8 cellular contexts compared by ENCODE assay signal in the genomic region with DNA sequence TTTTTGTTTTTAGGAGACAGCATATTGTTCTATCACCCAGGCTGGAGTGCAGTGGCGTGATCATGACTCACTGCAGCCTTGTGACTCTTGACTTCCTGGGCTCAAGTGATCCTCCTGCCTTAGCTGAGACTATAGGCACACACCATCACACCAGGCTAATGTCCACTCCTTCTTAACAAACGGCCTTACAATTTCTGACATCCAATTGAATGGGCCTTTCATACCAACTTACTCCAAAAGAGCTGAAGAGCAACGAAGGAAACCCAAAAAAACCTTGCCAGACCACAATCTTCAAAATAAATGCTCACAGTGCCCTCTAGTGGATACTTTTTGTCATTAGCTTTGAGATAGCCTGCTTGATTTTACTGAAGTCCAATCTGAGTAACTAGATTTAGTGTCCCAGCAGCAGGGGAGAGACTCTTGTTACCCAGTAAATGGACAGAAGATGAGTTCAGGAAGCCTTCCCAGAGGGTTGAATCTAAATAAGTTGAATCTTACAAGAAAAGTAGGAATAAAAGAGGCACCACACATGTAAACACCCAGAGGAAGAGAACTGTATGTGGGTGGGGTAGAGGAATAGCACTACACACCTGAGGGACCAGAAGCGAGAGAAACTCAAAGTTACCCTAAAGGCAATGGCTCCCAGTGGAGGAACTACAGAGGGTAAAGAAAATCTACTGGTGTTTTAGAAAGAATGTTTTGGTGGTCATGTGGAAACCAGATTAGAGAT. TPM values are rescaled to one million over a fixed set of nuclear protein-coding genes. Genes with fewer than 3 reads are reported as not detected.
DNase-seq lines count a peak whose midpoint lies in the region; ATAC-seq and TF ChIP-seq lines count a peak whose summit lies in the region.

No MANE protein-coding gene starts in this region.

- H3K4me3 ChIP-seq in fibroblast of villous mesenchyme (ENCODE audit: low read depth, low read length), result no peak overlapping the region
- no peak overlapping the region for H3K4me3 ChIP-seq in neutrophil (ENCODE audit: low read depth in 1 of 2, low read length in 1 of 2)

- peaks cover 4% of the 10 kb centered on the region for H3K9me3 ChIP-seq in neutrophil

- H3K27me3 Mint-ChIP-seq in activated CD8-positive, alpha-beta T cell treated with anti-CD3 and anti-CD28 coated beads, Interleukin-2, amount 10 ng/mL, durations not matched to agents 7 days and 5 days (ENCODE audit: low read depth), result no peaks in the 10 kb centered on the region

- no peaks in the 10 kb centered on the region for H3K27me3 ChIP-seq in neutrophil

- peak overlapping the region; percentile 40 for H3K27ac ChIP-seq in neutrophil

- H3K4me3 Mint-ChIP-seq in activated CD8-positive, alpha-beta T cell treated with anti-CD3 and anti-CD28 coated beads, Interleukin-2, amount 10 ng/mL, durations not matched to agents 7 days and 5 days, result no peak overlapping the region

- peaks cover 37% of the 10 kb centered on the region for H3K4me1 Mint-ChIP-seq in activated CD8-positive, alpha-beta T cell treated with anti-CD3 and anti-CD28 coated beads, Interleukin-2, amount 10 ng/mL, durations not matched to agents 7 days and 5 days (ENCODE audit: low read depth)

- no peaks in the 10 kb centered on the region for H3K9me3 Mint-ChIP-seq in activated CD8-positive, alpha-beta T cell treated with anti-CD3 and anti-CD28 coated beads, Interleukin-2, amount 10 ng/mL, durations not matched to agents 7 days and 5 days (ENCODE audit: insufficient read depth)

- H3K27ac Mint-ChIP-seq in activated CD8-positive, alpha-beta T cell treated with anti-CD3 and anti-CD28 coated beads, Interleukin-2, amount 10 ng/mL, durations not matched to agents 7 days and 5 days, result peak overlapping the region; percentile 51

- POLR2A ChIA-PET in activated CD8-positive, alpha-beta T cell treated with anti-CD3 and anti-CD28 coated beads, Interleukin-2, amount 10 ng/mL, durations not matched to agents 7 days and 5 days (lab: Charles Lee), result interaction anchor here (1.9 kb wide), 1 partner anchor 9 kb away, joined by 9 read pairs; no protein-coding TSS in a partner anchor

- DNase-seq in DMS153 treated with DMSO at 0.1 percent for 48 hours (lab: John Stamatoyannopoulos, UW; ENCODE audit: unreplicated experiment), result peak; percentile 72
- DNase-seq in NCI-H524 (lab: John Stamatoyannopoulos, UW), result peak; percentile 53 to 85
- DNase-seq in activated CD8-positive, alpha-beta T cell treated with anti-CD3 and anti-CD28 coated beads, Interleukin-2, amount 10 ng/mL, durations not matched to agents 7 days and 5 days, result peak; percentile 54
- peak; percentile 78 for DNase-seq in fibroblast of villous mesenchyme (ENCODE audit: low read depth)

- peaks cover 69% of the 10 kb centered on the region for H3K36me3 Mint-ChIP-seq in activated CD8-positive, alpha-beta T cell treated with anti-CD3 and anti-CD28 coated beads, Interleukin-2, amount 10 ng/mL, durations not matched to agents 7 days and 5 days (ENCODE audit: low read depth)

- H3K36me3 ChIP-seq in neutrophil, result peaks cover 90% of the 10 kb centered on the region

- TF ChIP-seq CTCF in fibroblast of villous mesenchyme (IDR thresholded peaks at IDR 0.05; ENCODE audit: insufficient read depth, low read depth, low read length) (peak; percentile 66), neutrophil (IDR thresholded peaks at IDR 0.05) (peak; percentile 69)

- CTCF ChIA-PET in activated CD8-positive, alpha-beta T cell treated with anti-CD3 and anti-CD28 coated beads, Interleukin-2, amount 10 ng/mL, durations not matched to agents 7 days and 5 days (lab: Charles Lee), result interaction anchor here (0.7 to 9.9 kb wide), 21 partner anchors 9 to 305 kb away, joined by 3 to 71 read pairs (median 4); a partner anchor contains a TSS

- ATAC-seq in GM19397 (IDR thresholded peaks at IDR 0.05; ENCODE audit: unreplicated experiment) (peak; percentile 66), HG03457 (IDR thresholded peaks at IDR 0.05; ENCODE audit: unreplicated experiment) (peak; percentile 47), HG03571 (IDR thresholded peaks at IDR 0.05; ENCODE audit: unreplicated experiment) (no peak)
- ATAC-seq in activated CD8-positive, alpha-beta T cell treated with anti-CD3 and anti-CD28 coated beads, Interleukin-2, amount 10 ng/mL, durations not matched to agents 7 days and 5 days, result peak; percentile 77

- peaks cover 0 to 13% of the 10 kb centered on the region in 2 experiments for H3K4me1 ChIP-seq in neutrophil (ENCODE audit: control insufficient read depth in 1 of 2, insufficient read depth in 1 of 2, low read depth in 1 of 2, low read length in 1 of 2)

RNA-seq across cellular contexts. Expression of a gene that starts 9.3 kb away (rescaled TPM):
- 10 to 100 TPM; 28.6 to 29.2 TPM for total RNA-seq in activated CD8-positive, alpha-beta T cell treated with anti-CD3 and anti-CD28 coated beads, Interleukin-2, amount 10 ng/mL, durations not matched to agents 7 days and 5 days
- 44.0 and 47.4 TPM in 2 replicates for total RNA-seq in fibroblast of villous mesenchyme
